Comparison of ENCODE assay signal across 19 cellular contexts in the genomic region with DNA sequence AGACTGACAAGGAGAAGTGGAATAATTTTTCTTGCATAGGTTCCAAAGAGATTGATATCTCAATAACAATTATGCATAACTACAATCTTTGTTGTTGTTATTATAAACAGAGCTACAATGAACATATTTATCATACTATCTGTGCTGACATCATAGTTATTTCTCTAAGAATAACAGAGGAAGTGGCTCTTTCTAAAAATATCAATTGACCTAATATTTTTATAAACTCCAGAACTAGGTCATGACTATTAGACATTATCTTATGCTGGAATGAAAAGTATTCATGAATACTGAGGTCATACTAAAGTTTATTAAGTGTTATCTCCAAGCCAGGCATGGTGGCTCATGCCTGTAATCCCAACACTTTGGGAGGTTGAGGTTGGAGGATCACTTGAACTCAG.
DNase-seq lines count a peak whose midpoint lies in the region; ATAC-seq, FAIRE-seq and TF ChIP-seq lines count a peak whose summit lies in the region.
"Had no signal": no experiment of that assay in that cellular context is flagged by ENCODE, and none has a peak within 500 bp of the region (broad histone marks: within the 10 kb centered on the region; RNA-seq: fewer than 3 reads in every experiment).

No MANE protein-coding gene starts in this region.

- no peaks in the 10 kb centered on the region for H3K27me3 Mint-ChIP-seq in astrocyte (ENCODE audit: low read depth, unreplicated experiment)
- H3K27me3 Mint-ChIP-seq in activated CD4-positive, alpha-beta T cell treated with anti-CD3 and anti-CD28 coated beads, Interleukin-2, amount 10 ng/mL, durations not matched to agents 24 days and 14 days: peaks cover 6% of the 10 kb centered on the region

- H3K36me3 Mint-ChIP-seq in astrocyte (ENCODE audit: low read depth, unreplicated experiment): no peaks in the 10 kb centered on the region
- no peaks in the 10 kb centered on the region for H3K36me3 Mint-ChIP-seq in activated CD4-positive, alpha-beta T cell treated with anti-CD3 and anti-CD28 coated beads, Interleukin-2, amount 10 ng/mL, durations not matched to agents 24 days and 14 days (ENCODE audit: low read depth)

- H3K4me3 Mint-ChIP-seq in astrocyte (ENCODE audit: unreplicated experiment): no peak overlapping the region
- H3K4me3 Mint-ChIP-seq in activated CD4-positive, alpha-beta T cell treated with anti-CD3 and anti-CD28 coated beads, Interleukin-2, amount 10 ng/mL, durations not matched to agents 24 days and 14 days: no peak overlapping the region
- H3K4me3 Mint-ChIP-seq: activated CD4-positive, alpha-beta T cell treated with anti-CD3 and anti-CD28 coated beads, Interleukin-2, amount 10 ng/mL, durations not matched to agents 7 days and 5 days; B cell; neural crest cell had no signal

- H3K79me2 ChIP-seq in astrocyte (ENCODE audit: insufficient read depth, low read length) (no peaks in the 10 kb centered on the region), smooth muscle cell (ENCODE audit: low read depth) (no peaks in the 10 kb centered on the region)

- intact Hi-C loops in activated CD4-positive, alpha-beta T cell treated with anti-CD3 and anti-CD28 coated beads, Interleukin-2, amount 10 ng/mL, durations not matched to agents 24 days and 14 days (cut with micrococcal nuclease): no loop called here

- no peak overlapping the region for H2AFZ ChIP-seq in astrocyte (ENCODE audit: low read depth, low read length)
- no peak overlapping the region for H2AFZ ChIP-seq in smooth muscle cell (ENCODE audit: low read depth)

- H4K20me1 ChIP-seq in astrocyte (ENCODE audit: insufficient read depth, low read length) (no peaks in the 10 kb centered on the region), smooth muscle cell (ENCODE audit: low read depth) (no peaks in the 10 kb centered on the region)

- peaks cover 36% of the 10 kb centered on the region for H3K4me1 Mint-ChIP-seq in astrocyte (ENCODE audit: low read depth, unreplicated experiment)
- no peaks in the 10 kb centered on the region for H3K4me1 Mint-ChIP-seq in activated CD4-positive, alpha-beta T cell treated with anti-CD3 and anti-CD28 coated beads, Interleukin-2, amount 10 ng/mL, durations not matched to agents 24 days and 14 days
- H3K4me1 Mint-ChIP-seq: activated CD4-positive, alpha-beta T cell treated with anti-CD3 and anti-CD28 coated beads, Interleukin-2, amount 10 ng/mL, durations not matched to agents 7 days and 5 days; B cell; neural crest cell had no signal

- H3K9me3 Mint-ChIP-seq in astrocyte (ENCODE audit: unreplicated experiment): no peaks in the 10 kb centered on the region
- H3K9me3 Mint-ChIP-seq in activated CD4-positive, alpha-beta T cell treated with anti-CD3 and anti-CD28 coated beads, Interleukin-2, amount 10 ng/mL, durations not matched to agents 24 days and 14 days: no peaks in the 10 kb centered on the region
- H3K9me3 Mint-ChIP-seq: activated CD4-positive, alpha-beta T cell treated with anti-CD3 and anti-CD28 coated beads, Interleukin-2, amount 10 ng/mL, durations not matched to agents 7 days and 5 days; neural crest cell had no signal

- FAIRE-seq in astrocyte (lab: Jason Lieb, UNC): peak; percentile 94

- H3K9ac ChIP-seq in astrocyte (ENCODE audit: low read length) (peak overlapping the region; percentile 42), smooth muscle cell (ENCODE audit: low read depth) (no peak overlapping the region)

- H3K36me3 ChIP-seq in astrocyte (ENCODE audit: insufficient read depth, low read length) (no peaks in the 10 kb centered on the region), smooth muscle cell (ENCODE audit: low read depth) (no peaks in the 10 kb centered on the region)
- H3K36me3 ChIP-seq: left ventricle myocardium inferior, spleen, upper lobe of right lung had no signal

- DNase-seq in HCEC 1CT (peak; percentile 62), astrocyte (ENCODE audit: low read depth) (peak; percentile 80), fibroblast of villous mesenchyme (ENCODE audit: low read depth) (peak; percentile 28), smooth muscle cell (lab: John Stamatoyannopoulos, UW; ENCODE audit: unreplicated experiment) (no peak), NCI-H748 treated with DMSO at 0.1 percent for 48 hours (lab: John Stamatoyannopoulos, UW) (no peak)
- no peak for DNase-seq in activated CD4-positive, alpha-beta T cell treated with anti-CD3 and anti-CD28 coated beads, Interleukin-2, amount 10 ng/mL, durations not matched to agents 24 days and 14 days
- DNase-seq: activated CD4-positive, alpha-beta T cell treated with anti-CD3 and anti-CD28 coated beads, Interleukin-2, amount 10 ng/mL, durations not matched to agents 7 days and 5 days; activated CD8-positive, alpha-beta memory T cell treated with anti-CD3 and anti-CD28 coated beads, Interleukin-2, amount 50 U/mL, for 4 hours; dorsolateral prefrontal cortex; glutamatergic neuron; left ventricle myocardium inferior; NCI-H1436 treated with DMSO at 0.1 percent for 48 hours; NCI-H526 treated with DMSO at 0.1 percent for 48 hours; psoas muscle; spleen; upper lobe of right lung had no signal

- H3K9me3 ChIP-seq in astrocyte (ENCODE audit: insufficient read depth, low read depth, low read length) (no peaks in the 10 kb centered on the region), smooth muscle cell (replicated peaks; ENCODE audit: low read depth) (no peaks in the 10 kb centered on the region)
- H3K9me3 ChIP-seq: psoas muscle, upper lobe of right lung had no signal

- H3K4me3 ChIP-seq in astrocyte (ENCODE audit: insufficient read depth, low read depth, low read length) (no peak overlapping the region), fibroblast of villous mesenchyme (ENCODE audit: low read depth, low read length) (no peak overlapping the region), smooth muscle cell (no peak overlapping the region)
- H3K4me3 ChIP-seq: dorsolateral prefrontal cortex, left ventricle myocardium inferior, psoas muscle, spleen, upper lobe of right lung had no signal

- H3K27me3 ChIP-seq in astrocyte (ENCODE audit: insufficient read depth, low read length) (no peaks in the 10 kb centered on the region), smooth muscle cell (ENCODE audit: low read depth) (no peaks in the 10 kb centered on the region)
- H3K27me3 ChIP-seq: upper lobe of right lung had no signal

- H3K27ac Mint-ChIP-seq in astrocyte (ENCODE audit: unreplicated experiment): peak overlapping the region; percentile 73
- H3K27ac Mint-ChIP-seq in activated CD4-positive, alpha-beta T cell treated with anti-CD3 and anti-CD28 coated beads, Interleukin-2, amount 10 ng/mL, durations not matched to agents 24 days and 14 days: no peak overlapping the region
- H3K27ac Mint-ChIP-seq: activated CD4-positive, alpha-beta T cell treated with anti-CD3 and anti-CD28 coated beads, Interleukin-2, amount 10 ng/mL, durations not matched to agents 7 days and 5 days; B cell had no signal

- H3K4me2 ChIP-seq in astrocyte (ENCODE audit: low read length) (peak overlapping the region; percentile 24), smooth muscle cell (no peak overlapping the region)

- no peaks in the 10 kb centered on the region for H3F3A ChIP-seq in smooth muscle cell (ENCODE audit: low read depth)

- ATAC-seq in GM18861 (IDR thresholded peaks at IDR 0.05; ENCODE audit: unreplicated experiment): no peak
- ATAC-seq: psoas muscle, upper lobe of right lung had no signal

- peak overlapping the region; percentile 89 for H3K27ac ChIP-seq in astrocyte (ENCODE audit: low read depth, low read length)
- peak overlapping the region; percentile 67 for H3K27ac ChIP-seq in smooth muscle cell (ENCODE audit: low read depth)
- H3K27ac ChIP-seq: dorsolateral prefrontal cortex, left ventricle myocardium inferior, psoas muscle, spleen, upper lobe of right lung had no signal

- TF ChIP-seq CTCF in astrocyte (IDR thresholded peaks at IDR 0.05; ENCODE audit: insufficient read depth, low read depth, low read length): no peak
- TF ChIP-seq CTCF in fibroblast of villous mesenchyme (IDR thresholded peaks at IDR 0.05; ENCODE audit: insufficient read depth, low read depth, low read length): no peak
- no peak for TF ChIP-seq CTCF in smooth muscle cell (IDR thresholded peaks at IDR 0.05; ENCODE audit: borderline replicate concordance, insufficient read depth, poor library complexity, severe bottlenecking)

- H3K4me1 ChIP-seq in astrocyte (ENCODE audit: insufficient read depth, low read length): peaks cover 38% of the 10 kb centered on the region
- H3K4me1 ChIP-seq in smooth muscle cell (ENCODE audit: low read depth): peaks cover 2% of the 10 kb centered on the region
- H3K4me1 ChIP-seq: psoas muscle, spleen, upper lobe of right lung had no signal

Comparison
In these comparisons a context has a peak if more than half of its experiments do, and no peak if none do; other contexts are left out.
1. DNase-seq: peak in HCEC 1CT (single experiment), astrocyte (single experiment) and fibroblast of villous mesenchyme (single experiment); none in smooth muscle cell (single experiment), activated CD4-positive, alpha-beta T cell treated with anti-CD3 and anti-CD28 coated beads, Interleukin-2, amount 10 ng/mL, durations not matched to agents 24 days and 14 days (single experiment) and NCI-H748 treated with DMSO at 0.1 percent for 48 hours (single experiment).